Comparison of ENCODE assay signal across 23 cellular contexts in the genomic region with DNA sequence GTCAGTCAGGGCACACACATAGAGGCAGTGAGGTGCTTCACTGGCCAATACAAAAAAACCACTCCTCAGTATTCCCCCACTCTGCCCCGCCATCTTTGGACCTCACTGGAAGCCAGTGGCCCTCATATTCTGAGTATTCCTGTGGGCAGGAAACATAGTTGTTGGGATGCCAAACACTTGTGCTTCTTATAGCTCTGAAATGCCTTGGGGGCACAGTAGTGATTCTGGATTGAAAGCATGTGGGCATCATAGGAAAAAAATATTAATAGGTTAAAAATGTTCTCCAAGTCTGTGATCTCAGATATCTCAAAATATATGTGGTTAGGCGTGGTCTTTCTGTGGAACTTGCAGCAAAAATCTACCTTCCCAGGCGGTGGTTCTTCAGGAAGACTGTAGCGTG. TPM values are rescaled to one million over a fixed set of nuclear protein-coding genes. Genes with fewer than 3 reads are reported as not detected.
"Had no signal": no experiment of that assay in that cellular context is flagged by ENCODE, and none has a peak within 500 bp of the region (broad histone marks: within the 10 kb centered on the region; RNA-seq: fewer than 3 reads in every experiment).

No MANE protein-coding gene starts in this region.

- H3K36me3 ChIP-seq: adrenal gland, ascending aorta, brain microvascular endothelial cell, left ventricle myocardium inferior, pancreas, right atrium auricular region, tibial artery had no signal

- ATAC-seq: natural killer cell, pancreas, psoas muscle, WTC11 had no signal

- H3K27ac Mint-ChIP-seq: activated naive CD4-positive, alpha-beta T cell treated with anti-CD3 and anti-CD28 coated beads, Interleukin-2, amount 50 U/mL, for 24 hours; natural killer cell; stimulated activated naive CD8-positive, alpha-beta T cell treated with anti-CD3 and anti-CD28 coated beads, Interleukin-15, Interleukin-2, amounts not matched to agents 100 ng/mL and 50 ng/mL, for 24 hours had no signal

- H3K4me3 Mint-ChIP-seq: activated naive CD4-positive, alpha-beta T cell treated with anti-CD3 and anti-CD28 coated beads, Interleukin-2, amount 50 U/mL, for 24 hours; natural killer cell; stimulated activated naive CD8-positive, alpha-beta T cell treated with anti-CD3 and anti-CD28 coated beads, Interleukin-15, Interleukin-2, amounts not matched to agents 100 ng/mL and 50 ng/mL, for 24 hours; WTC11 had no signal

- H3K9me3 ChIP-seq: adrenal gland, ascending aorta, left ventricle myocardium inferior, pancreas, psoas muscle, right atrium auricular region, tibial artery had no signal

- H3K36me3 Mint-ChIP-seq: activated naive CD4-positive, alpha-beta T cell treated with anti-CD3 and anti-CD28 coated beads, Interleukin-2, amount 50 U/mL, for 24 hours; natural killer cell had no signal

- H3K4me1 Mint-ChIP-seq: activated naive CD4-positive, alpha-beta T cell treated with anti-CD3 and anti-CD28 coated beads, Interleukin-2, amount 50 U/mL, for 24 hours; natural killer cell had no signal

- H3K27ac ChIP-seq: adrenal gland, ascending aorta, brain microvascular endothelial cell, hepatocyte, left ventricle myocardium inferior, pancreas, psoas muscle, right atrium auricular region, tibial artery had no signal

- H3K9me3 Mint-ChIP-seq: activated naive CD4-positive, alpha-beta T cell treated with anti-CD3 and anti-CD28 coated beads, Interleukin-2, amount 50 U/mL, for 24 hours had no signal

- DNase-seq: activated gamma-delta T cell treated with Interleukin-2 at 50 U/mL for 16 hours; activated T-cell treated with anti-CD3 and anti-CD28 coated beads, Interleukin-2, amount 50 U/mL, for 1 hour; adrenal gland; brain microvascular endothelial cell; caudate nucleus; dermis blood vessel endothelial cell; effector CD8-positive, alpha-beta T cell; glutamatergic neuron; kidney glomerular epithelial cell; left ventricle myocardium inferior; natural killer cell; pancreas; psoas muscle; stimulated activated CD4-positive, alpha-beta T cell treated with anti-CD3 and anti-CD28 coated beads, Interleukin-4, amount 100 ng/mL, for 4 hours; substantia nigra; T-helper 9 cell; tibial artery had no signal

- H3K27me3 ChIP-seq: adrenal gland, ascending aorta, brain microvascular endothelial cell, hepatocyte, pancreas, right atrium auricular region, tibial artery had no signal

- H3K27me3 Mint-ChIP-seq: activated naive CD4-positive, alpha-beta T cell treated with anti-CD3 and anti-CD28 coated beads, Interleukin-2, amount 50 U/mL, for 24 hours; stimulated activated naive CD8-positive, alpha-beta T cell treated with anti-CD3 and anti-CD28 coated beads, Interleukin-15, Interleukin-2, amounts not matched to agents 100 ng/mL and 50 ng/mL, for 24 hours had no signal

- H3K4me3 ChIP-seq: adrenal gland, ascending aorta, hepatocyte, left ventricle myocardium inferior, pancreas, psoas muscle, right atrium auricular region, tibial artery had no signal

RNA-seq across cellular contexts. Expression of gene TENM3, which starts 8.2 kb away (rescaled TPM):
- total RNA-seq: natural killer cell had no signal
